28 cellular contexts compared by ENCODE assay signal in genomic region chr17:13753151-13753550, GRCh38.
"Had no signal": no experiment of that assay in that cellular context is flagged by ENCODE, and none has a peak within 500 bp of the region (broad histone marks: within the 10 kb centered on the region; RNA-seq: fewer than 3 reads in every experiment).

No MANE protein-coding gene starts in this region.

- ATAC-seq: foreskin keratinocyte; gastroesophageal sphincter; heart right ventricle; left lobe of liver; naive thymus-derived CD4-positive, alpha-beta T cell; right lobe of liver; stimulated activated naive B cell treated with anti-CD40 and anti-IgM and Interleukin-4, amounts not matched to agents 10 μg/mL and 1 μg/mL and 100 μg/mL, for 72 hours had no signal

- H3K27ac Mint-ChIP-seq: memory B cell; mesothelial cell of epicardium; naive thymus-derived CD4-positive, alpha-beta T cell; nephron; neural progenitor cell; progenitor cell of endocrine pancreas; stimulated activated naive B cell treated with anti-CD40 and anti-IgM and Interleukin-4, amounts not matched to agents 10 μg/mL and 1 μg/mL and 100 μg/mL, for 72 hours; stimulated activated naive CD8-positive, alpha-beta T cell treated with anti-CD3 and anti-CD28 coated beads, Interleukin-15, Interleukin-2, amounts not matched to agents 100 ng/mL and 50 ng/mL, for 24 hours had no signal

- H3K4me3 ChIP-seq: dorsolateral prefrontal cortex, esophagus muscularis mucosa, gastroesophageal sphincter, heart right ventricle, lung, neural progenitor cell, right lobe of liver, thoracic aorta, tibial nerve, upper lobe of left lung had no signal

- H3K9ac ChIP-seq: neural progenitor cell, parathyroid adenoma had no signal

- H3K9me3 ChIP-seq: esophagus muscularis mucosa, gastroesophageal sphincter, right lobe of liver, thoracic aorta, upper lobe of left lung had no signal

- H3K9me3 Mint-ChIP-seq: memory B cell; mesothelial cell of epicardium; naive thymus-derived CD4-positive, alpha-beta T cell; nephron; neural progenitor cell; stimulated activated naive CD8-positive, alpha-beta T cell treated with anti-CD3 and anti-CD28 coated beads, Interleukin-15, Interleukin-2, amounts not matched to agents 100 ng/mL and 50 ng/mL, for 24 hours had no signal

- H3K4me3 Mint-ChIP-seq: memory B cell; mesothelial cell of epicardium; naive thymus-derived CD4-positive, alpha-beta T cell; nephron; neural progenitor cell; stimulated activated naive B cell treated with anti-CD40 and anti-IgM and Interleukin-4, amounts not matched to agents 10 μg/mL and 1 μg/mL and 100 μg/mL, for 72 hours; stimulated activated naive CD8-positive, alpha-beta T cell treated with anti-CD3 and anti-CD28 coated beads, Interleukin-15, Interleukin-2, amounts not matched to agents 100 ng/mL and 50 ng/mL, for 24 hours had no signal

- DNase-seq: dorsolateral prefrontal cortex; effector CD4-positive, alpha-beta T cell; foreskin keratinocyte; glutamatergic neuron; heart right ventricle; hippocampal formation; kidney; naive thymus-derived CD4-positive, alpha-beta T cell; right lobe of liver; small intestine; stimulated activated CD4-positive, alpha-beta T cell treated with anti-CD3 and anti-CD28 coated beads, Interleukin-15, amount 100 ng/mL, for 24 hours; stimulated activated CD4-positive, alpha-beta T cell treated with anti-CD3 and anti-CD28 coated beads, Interleukin-2, amount 100 ng/mL, for 48 hours; stimulated activated naive B cell treated with anti-CD40 and anti-IgM and Interleukin-4, amounts not matched to agents 10 μg/mL and 1 μg/mL and 100 μg/mL, for 72 hours; upper lobe of left lung had no signal

- H3K4me2 ChIP-seq: neural progenitor cell had no signal

- H3K27ac ChIP-seq: dorsolateral prefrontal cortex, epithelial cell of prostate, esophagus muscularis mucosa, foreskin keratinocyte, gastroesophageal sphincter, heart right ventricle, neural progenitor cell, parathyroid adenoma, right lobe of liver, thoracic aorta, tibial nerve, upper lobe of left lung had no signal

- H3K36me3 Mint-ChIP-seq: memory B cell; mesothelial cell of epicardium; naive thymus-derived CD4-positive, alpha-beta T cell; neural progenitor cell; stimulated activated naive B cell treated with anti-CD40 and anti-IgM and Interleukin-4, amounts not matched to agents 10 μg/mL and 1 μg/mL and 100 μg/mL, for 72 hours had no signal

- H3K79me2 ChIP-seq: parathyroid adenoma had no signal

- H3K4me1 Mint-ChIP-seq: memory B cell; naive thymus-derived CD4-positive, alpha-beta T cell; stimulated activated naive B cell treated with anti-CD40 and anti-IgM and Interleukin-4, amounts not matched to agents 10 μg/mL and 1 μg/mL and 100 μg/mL, for 72 hours had no signal

- H3K36me3 ChIP-seq: esophagus muscularis mucosa, gastroesophageal sphincter, heart right ventricle, neural progenitor cell, right lobe of liver, thoracic aorta, tibial nerve, upper lobe of left lung had no signal

- H3K4me1 ChIP-seq: esophagus muscularis mucosa, foreskin keratinocyte, gastroesophageal sphincter, heart right ventricle, parathyroid adenoma, right lobe of liver, tibial nerve, upper lobe of left lung had no signal

- H3K27me3 ChIP-seq: esophagus muscularis mucosa, foreskin keratinocyte, gastroesophageal sphincter, heart right ventricle, neural progenitor cell, right lobe of liver, tibial nerve, upper lobe of left lung had no signal

- H2AFZ ChIP-seq: neural progenitor cell, parathyroid adenoma had no signal
